10 cellular contexts compared by ENCODE assay signal in the genomic region with DNA sequence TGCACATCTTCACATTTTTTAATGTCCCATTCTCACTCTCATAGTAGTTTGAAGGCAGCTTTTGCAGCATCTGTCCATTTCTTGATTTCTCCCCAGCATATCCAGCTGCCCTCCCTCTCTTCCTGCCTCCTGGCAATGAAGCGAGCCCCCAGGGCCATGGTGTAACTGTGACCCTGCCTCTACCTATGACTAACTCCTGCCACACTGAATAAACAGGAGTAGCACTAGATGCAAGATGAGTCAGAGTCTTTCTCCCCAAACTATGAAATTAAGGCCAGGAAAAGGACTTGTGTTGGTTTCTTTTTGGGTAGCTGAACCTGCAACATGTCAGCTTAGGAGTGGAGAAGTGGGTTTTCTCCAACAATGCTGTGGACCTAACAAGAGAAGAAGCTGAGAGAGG.
DNase-seq lines count a peak whose midpoint lies in the region; ATAC-seq and TF ChIP-seq lines count a peak whose summit lies in the region.
"Had no signal": no experiment of that assay in that cellular context is flagged by ENCODE, and none has a peak within 500 bp of the region (broad histone marks: within the 10 kb centered on the region; RNA-seq: fewer than 3 reads in every experiment).

No MANE protein-coding gene starts in this region.

- peak; percentile 66 for ATAC-seq in GM18520 (IDR thresholded peaks at IDR 0.05; ENCODE audit: unreplicated experiment)
- ATAC-seq in GM18867 (IDR thresholded peaks at IDR 0.05; ENCODE audit: unreplicated experiment), result no peak
- ATAC-seq: K562 had no signal

- H3K27ac Mint-ChIP-seq in MCF 10A (ENCODE audit: low read depth, unreplicated experiment) (peak overlapping the region; percentile 16), endothelial cell (ENCODE audit: unreplicated experiment) (no peak overlapping the region)
- H3K27ac Mint-ChIP-seq: endodermal cell had no signal

- H3K4me1 Mint-ChIP-seq in MCF 10A (ENCODE audit: insufficient read depth, unreplicated experiment), result peaks cover 13% of the 10 kb centered on the region
- no peaks in the 10 kb centered on the region for H3K4me1 Mint-ChIP-seq in endothelial cell (ENCODE audit: unreplicated experiment)

- POLR2A ChIA-PET in MCF 10A (lab: Yijun Ruan, JAX), result interaction anchor here (0.7 to 2.8 kb wide), 13 partner anchors 9 to 392 kb away, joined by 3 to 13 read pairs (median 4); partner anchors contain the start of genes KLLN and PTEN

- H3K27me3 Mint-ChIP-seq in MCF 10A (ENCODE audit: insufficient read depth, unreplicated experiment) (no peaks in the 10 kb centered on the region), endothelial cell (ENCODE audit: unreplicated experiment) (peaks cover 2% of the 10 kb centered on the region)

- H3K9me3 Mint-ChIP-seq in MCF 10A (ENCODE audit: unreplicated experiment) (no peaks in the 10 kb centered on the region), endothelial cell (ENCODE audit: unreplicated experiment) (no peaks in the 10 kb centered on the region)
- H3K9me3 Mint-ChIP-seq: endodermal cell had no signal

- H3K4me3 Mint-ChIP-seq in MCF 10A (ENCODE audit: unreplicated experiment), result no peak overlapping the region
- no peak overlapping the region for H3K4me3 Mint-ChIP-seq in endothelial cell (ENCODE audit: unreplicated experiment)
- H3K4me3 Mint-ChIP-seq: endodermal cell had no signal

- DNase-seq in LHCN-M2 (ENCODE audit: low read depth) (peak; percentile 92), MCF 10A (ENCODE audit: unreplicated experiment) (peak; percentile 95), renal cortical epithelial cell (ENCODE audit: low read depth) (peak; percentile 96), SHP77 treated with DMSO at 0.1 percent for 48 hours (lab: John Stamatoyannopoulos, UW) (no peak), endothelial cell (ENCODE audit: low spot score) (no peak)
- DNase-seq: activated CD4-positive, CD25-positive, alpha-beta regulatory T cell; endodermal cell had no signal

- intact Hi-C loops in MCF 10A (cut with micrococcal nuclease), result no loop called here

- TF ChIP-seq CTCF in MCF 10A (IDR thresholded peaks at IDR 0.05; ENCODE audit: unreplicated experiment) (no peak), endothelial cell (IDR thresholded peaks at IDR 0.05; ENCODE audit: unreplicated experiment) (no peak)

- no TSS peak for BruUV-seq in MCF 10A (replicated peaks; lab: Mats Ljungman, UMichigan)

- CTCF ChIA-PET in MCF 10A (lab: Yijun Ruan, JAX), result interaction anchor here (0.7 to 1.5 kb wide), 5 partner anchors 9 to 385 kb away, joined by 3 to 7 read pairs (median 3); no protein-coding TSS in a partner anchor

- H3K36me3 Mint-ChIP-seq in MCF 10A (ENCODE audit: insufficient read depth, unreplicated experiment) (no peaks in the 10 kb centered on the region), endothelial cell (ENCODE audit: low read depth, unreplicated experiment) (no peaks in the 10 kb centered on the region)

Comparison
In these comparisons a context has a peak if more than half of its experiments do, and no peak if none do; other contexts are left out.
1. DNase-seq: peak in LHCN-M2 (single experiment), MCF 10A (single experiment) and renal cortical epithelial cell (single experiment); none in SHP77 treated with DMSO at 0.1 percent for 48 hours (single experiment) and endothelial cell (single experiment).